In the genomic region with DNA sequence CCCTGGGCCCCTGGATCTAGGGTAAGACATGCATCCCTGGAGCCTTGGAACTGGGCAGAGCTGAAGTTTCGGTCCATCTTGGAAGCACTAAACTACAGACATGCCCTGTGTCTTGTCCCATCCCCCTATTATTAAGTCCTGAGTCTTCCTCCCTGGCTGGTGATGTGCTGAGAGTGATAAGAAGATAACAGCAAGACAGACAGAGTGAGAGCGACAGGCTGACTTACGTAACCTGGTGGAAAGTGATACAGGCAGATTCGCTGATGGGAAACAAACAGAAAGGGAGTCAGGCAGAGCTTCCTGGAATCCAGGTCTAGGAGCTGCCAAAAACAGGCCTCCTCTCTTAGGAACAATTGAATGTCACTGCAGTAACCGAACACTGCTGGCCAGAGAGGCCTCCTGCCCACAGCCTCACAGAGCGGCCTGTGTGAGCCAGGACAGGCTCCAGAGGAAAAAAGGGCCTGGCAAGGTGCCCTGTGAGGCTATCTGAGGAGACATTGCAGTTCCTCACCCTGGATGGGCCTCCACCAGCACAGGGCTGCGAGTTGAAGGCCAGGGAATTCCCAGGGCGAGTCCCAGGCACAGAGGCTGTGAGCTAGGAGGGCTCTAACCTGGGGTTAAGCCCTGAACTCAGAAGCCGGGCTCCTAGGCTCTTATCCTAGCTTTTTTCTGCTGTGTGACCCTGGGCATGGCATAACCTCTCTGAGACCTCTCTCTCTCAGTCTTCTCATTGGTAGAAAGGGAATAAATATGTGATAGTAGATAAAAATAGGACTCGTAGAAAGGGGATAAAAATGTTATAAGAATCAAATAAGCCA, we compare ENCODE assay signal across 1 cellular context.
TF ChIP-seq lines count a peak whose summit lies in the region.

No MANE protein-coding gene starts in this region.

TF ChIP-seq in H1, 55 proteins besides CTCF, POLR2A, EP300 and RAD21:
- no peak for TF ChIP-seq RNF2 (IDR thresholded peaks at IDR 0.05; ENCODE audit: borderline replicate concordance, low read depth, low read length, missing control alignments, poor library complexity, severe bottlenecking)
- TF ChIP-seq CBX8 (IDR thresholded peaks at IDR 0.05; ENCODE audit: borderline replicate concordance, low read depth, low read length): no peak
- TF ChIP-seq HDAC2 (IDR thresholded peaks at IDR 0.05; ENCODE audit: borderline replicate concordance in 1 of 2, low read depth in 2 of 2, low read length in 2 of 2): no peak
- TF ChIP-seq HDAC6 (IDR thresholded peaks at IDR 0.05; ENCODE audit: low read depth, low read length): no peak
- TF ChIP-seq RBBP5 (IDR thresholded peaks at IDR 0.05; ENCODE audit: borderline replicate concordance, low read depth, low read length): no peak
- TF ChIP-seq ASH2L (IDR thresholded peaks at IDR 0.05; ENCODE audit: low read length): no peak
- no peak for TF ChIP-seq SP2 (IDR thresholded peaks at IDR 0.05; ENCODE audit: low read length)
- no peak for TF ChIP-seq EZH2 (IDR thresholded peaks at IDR 0.05; ENCODE audit: low read depth, low read length, severe bottlenecking)
- TF ChIP-seq, protein P1, sequence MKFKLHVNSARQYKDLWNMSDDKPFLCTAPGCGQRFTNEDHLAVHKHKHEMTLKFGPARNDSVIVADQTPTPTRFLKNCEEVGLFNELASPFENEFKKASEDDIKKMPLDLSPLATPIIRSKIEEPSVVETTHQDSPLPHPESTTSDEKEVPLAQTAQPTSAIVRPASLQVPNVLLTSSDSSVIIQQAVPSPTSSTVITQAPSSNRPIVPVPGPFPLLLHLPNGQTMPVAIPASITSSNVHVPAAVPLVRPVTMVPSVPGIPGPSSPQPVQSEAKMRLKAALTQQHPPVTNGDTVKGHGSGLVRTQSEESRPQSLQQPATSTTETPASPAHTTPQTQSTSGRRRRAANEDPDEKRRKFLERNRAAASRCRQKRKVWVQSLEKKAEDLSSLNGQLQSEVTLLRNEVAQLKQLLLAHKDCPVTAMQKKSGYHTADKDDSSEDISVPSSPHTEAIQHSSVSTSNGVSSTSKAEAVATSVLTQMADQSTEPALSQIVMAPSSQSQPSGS (IDR thresholded peaks at IDR 0.05; ENCODE audit: low read length): no peak
- no peak for TF ChIP-seq FOSL1 (IDR thresholded peaks at IDR 0.05; ENCODE audit: insufficient read depth, low read depth, low read length)
- no peak for TF ChIP-seq KDM4A (IDR thresholded peaks at IDR 0.05; ENCODE audit: low read depth, low read length, severe bottlenecking)
- no peak for TF ChIP-seq KDM5A (IDR thresholded peaks at IDR 0.05; ENCODE audit: low read length)
- TF ChIP-seq CHD1 (IDR thresholded peaks at IDR 0.05; ENCODE audit: low read depth, low read length): no peak
- no peak for TF ChIP-seq SRF (IDR thresholded peaks at IDR 0.05; ENCODE audit: low read depth, low read length)
- no peak for TF ChIP-seq SIX5 (IDR thresholded peaks at IDR 0.05; ENCODE audit: low read depth, low read length)
- TF ChIP-seq GABPA (IDR thresholded peaks at IDR 0.05; ENCODE audit: borderline replicate concordance, insufficient read depth, low read length): no peak
- no peak for TF ChIP-seq CBX5 (IDR thresholded peaks at IDR 0.05; ENCODE audit: low read depth, low read length)
- TF ChIP-seq, protein P2, sequence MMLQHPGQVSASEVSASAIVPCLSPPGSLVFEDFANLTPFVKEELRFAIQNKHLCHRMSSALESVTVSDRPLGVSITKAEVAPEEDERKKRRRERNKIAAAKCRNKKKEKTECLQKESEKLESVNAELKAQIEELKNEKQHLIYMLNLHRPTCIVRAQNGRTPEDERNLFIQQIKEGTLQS (IDR thresholded peaks at IDR 0.05; ENCODE audit: insufficient read depth, low read depth, low read length): no peak
